Comparison of ENCODE assay signal across 13 cellular contexts in genomic region chr3:32375596-32375930, GRCh38.
"Had no signal": no experiment of that assay in that cellular context is flagged by ENCODE, and none has a peak within 500 bp of the region (broad histone marks: within the 10 kb centered on the region; RNA-seq: fewer than 3 reads in every experiment).

No MANE protein-coding gene starts in this region.

- H3K4me3 ChIP-seq: esophagus squamous epithelium had no signal

- DNase-seq: cortex of kidney, esophagus squamous epithelium had no signal

- H3K36me3 Mint-ChIP-seq: activated CD4-positive, alpha-beta memory T cell treated with anti-CD3 and anti-CD28 coated beads for 36 hours; activated CD8-positive, alpha-beta memory T cell treated with anti-CD3 and anti-CD28 coated beads, Interleukin-2, amount 10 ng/mL, durations not matched to agents 7 days and 5 days; activated naive CD4-positive, alpha-beta T cell treated with anti-CD3 and anti-CD28 coated beads, Interleukin-2, amount 50 U/mL, for 24 hours; WTC11 had no signal

- H3K27me3 ChIP-seq: brain microvascular endothelial cell had no signal

- H3K36me3 ChIP-seq: brain microvascular endothelial cell, esophagus squamous epithelium had no signal

- H3K27me3 Mint-ChIP-seq: activated CD4-positive, alpha-beta memory T cell treated with anti-CD3 and anti-CD28 coated beads for 36 hours; activated naive CD4-positive, alpha-beta T cell treated with anti-CD3 and anti-CD28 coated beads, Interleukin-2, amount 50 U/mL, for 24 hours; effector memory CD8-positive, alpha-beta T cell; T-helper 17 cell had no signal

- H3K9me3 Mint-ChIP-seq: activated CD4-positive, alpha-beta memory T cell treated with anti-CD3 and anti-CD28 coated beads for 36 hours; activated CD4-positive, alpha-beta T cell treated with anti-CD3 and anti-CD28 coated beads, Interleukin-2, amount 10 ng/mL, durations not matched to agents 24 days and 14 days; activated naive CD4-positive, alpha-beta T cell treated with anti-CD3 and anti-CD28 coated beads, Interleukin-2, amount 50 U/mL, for 24 hours; activated T-cell treated with anti-CD3 and anti-CD28 coated beads, Interleukin-2, amount 50 U/mL, for 72 hours; effector memory CD8-positive, alpha-beta T cell; WTC11 had no signal

- H3K4me3 Mint-ChIP-seq: activated CD4-positive, alpha-beta T cell treated with anti-CD3 and anti-CD28 coated beads, Interleukin-2, amount 10 ng/mL, durations not matched to agents 24 days and 14 days; activated CD8-positive, alpha-beta memory T cell treated with anti-CD3 and anti-CD28 coated beads, Interleukin-2, amount 10 ng/mL, durations not matched to agents 7 days and 5 days; activated CD8-positive, alpha-beta T cell treated with anti-CD3 and anti-CD28 coated beads, Interleukin-2, amount 10 ng/mL, durations not matched to agents 7 days and 5 days; activated naive CD4-positive, alpha-beta T cell treated with anti-CD3 and anti-CD28 coated beads, Interleukin-2, amount 50 U/mL, for 24 hours; activated T-cell treated with anti-CD3 and anti-CD28 coated beads, Interleukin-2, amount 50 U/mL, for 72 hours; effector memory CD8-positive, alpha-beta T cell; T-helper 17 cell; WTC11 had no signal

- H3K27ac Mint-ChIP-seq: activated CD8-positive, alpha-beta T cell treated with anti-CD3 and anti-CD28 coated beads, Interleukin-2, amount 10 ng/mL, durations not matched to agents 7 days and 5 days had no signal

- H3K4me1 ChIP-seq: esophagus squamous epithelium had no signal

- H3K27ac ChIP-seq: brain microvascular endothelial cell, esophagus squamous epithelium, VCaP had no signal

- H3K9me3 ChIP-seq: esophagus squamous epithelium had no signal
